ENCODE assay signal across 8 cellular contexts in genomic region chr14:99899578-99900178, GRCh38.
A peak's percentile ranks its signal among the peaks of the same experiment; 100 is the strongest.
DNase-seq lines count a peak whose midpoint lies in the region; ATAC-seq, FAIRE-seq and TF ChIP-seq lines count a peak whose summit lies in the region.

No MANE protein-coding gene starts in this region.

- no peak for FAIRE-seq in A549 (lab: Jason Lieb, UNC)
- no peak for FAIRE-seq in GM12892 (lab: Jason Lieb, UNC)

- ATAC-seq in A549 (peak in 1 of 2 experiments; percentile 49; a peak in 2 of 6 replicates), foreskin keratinocyte (no peak)

- CTCF ChIA-PET in A549 (lab: Yijun Ruan, JAX) (interaction anchor here (0.6 to 2.6 kb wide), 36 partner anchors 10 to 382 kb away, joined by 3 to 32 read pairs (median 4); partner anchors contain the start of gene HHIPL1), HEK293T (lab: Yijun Ruan, JAX) (interaction anchor here (0.7 to 1.2 kb wide), 5 partner anchors 10 to 224 kb away, joined by 3 to 9 read pairs (median 3); no protein-coding TSS in a partner anchor)

- 49% methylated on average over 7 of the region's 7 CpGs for WGBS in A549 (ENCODE audit: missing lambda C conversion rate)

- H3K9me3 ChIP-seq in A549: no peaks in the 10 kb centered on the region

- H3K36me3 ChIP-seq in GM06990 (ENCODE audit: control insufficient read depth, insufficient read depth, low read length): no peaks in the 10 kb centered on the region

- H3K4me3 ChIP-seq in A549: no peak overlapping the region
- no peak overlapping the region for H3K4me3 ChIP-seq in GM06990 (replicated peaks; ENCODE audit: low read depth, low read length)

- no peak for TF ChIP-seq POLR2A in A549 (IDR thresholded peaks at IDR 0.05; ENCODE audit: low read length)
- TF ChIP-seq POLR2A in GM12892 (IDR thresholded peaks at IDR 0.05; ENCODE audit: low read depth, low read length): no peak

- H3K4me2 ChIP-seq in A549: no peak overlapping the region

- TF ChIP-seq CTCF in A549 (IDR thresholded peaks at IDR 0.05) (peak; percentile 50), GM06990 (IDR thresholded peaks at IDR 0.05; ENCODE audit: insufficient read depth, low read length, poor library complexity, severe bottlenecking) (peak; percentile 48), foreskin keratinocyte (conservative IDR thresholded peaks at IDR 0.05) (peak; percentile 63)

- H3K27ac ChIP-seq in A549 (no peak overlapping the region), foreskin keratinocyte (no peak overlapping the region)

- H3K27me3 ChIP-seq in GM06990 (replicated peaks; ENCODE audit: control insufficient read depth, insufficient read depth, low read length): no peaks in the 10 kb centered on the region
- no peaks in the 10 kb centered on the region for H3K27me3 ChIP-seq in foreskin keratinocyte

- H3K4me1 ChIP-seq in A549 (no peaks in the 10 kb centered on the region), foreskin keratinocyte (no peaks in the 10 kb centered on the region)

- DNase-seq in A549 (ENCODE audit: low read depth in 1 of 2, low spot score in 1 of 2): peak in 1 of 2 experiments; percentile 15
- DNase-seq in GM06990 (ENCODE audit: extremely low read depth, insufficient read length): no peak
- DNase-seq in RPMI7951 (ENCODE audit: low read depth): peak; percentile 20
- no peak for DNase-seq in foreskin keratinocyte
- no peak for DNase-seq in hypothalamus (lab: John Stamatoyannopoulos, UW)
- no peak for DNase-seq in GM12892 (ENCODE audit: insufficient read length)
- DNase-seq in NCI-H146 (lab: John Stamatoyannopoulos, UW): no peak
- no peak for DNase-seq in HEK293T (ENCODE audit: extremely low spot score)

- peak; percentile 23 to 28; a peak in 2 of 5 replicates for TF ChIP-seq RAD21 in A549 (conservative IDR thresholded peaks at IDR 0.05 in 1 of 2, IDR thresholded peaks at IDR 0.05 in 1 of 2)

- TF ChIP-seq EP300 in A549 (IDR thresholded peaks at IDR 0.05): no peak

- POLR2A ChIA-PET in A549 (lab: Yijun Ruan, JAX) (interaction anchor here (0.6 kb wide), 1 partner anchor 260 kb away, joined by 4 read pairs; the partner anchor contains the start of gene DEGS2), HEK293T (lab: Yijun Ruan, JAX) (no interaction called here)

TF ChIP-seq in A549, 52 proteins besides CTCF, POLR2A, EP300 and RAD21:
- TF ChIP-seq JUN (IDR thresholded peaks at IDR 0.05) (no peak), RFX5 (IDR thresholded peaks at IDR 0.05) (no peak), ELK1 (IDR thresholded peaks at IDR 0.05; ENCODE audit: low read depth, low read length) (no peak), SMC3 (IDR thresholded peaks at IDR 0.05) (peak; percentile 45; the same call in 1 of the 3 replicates), TFCP2L1 (CRISPR knock-in tag; IDR thresholded peaks at IDR 0.05) (no peak), ATOH8 (CRISPR knock-in tag; IDR thresholded peaks at IDR 0.05; ENCODE audit: low read depth) (no peak), EHF (CRISPR knock-in tag; IDR thresholded peaks at IDR 0.05) (no peak)

TF ChIP-seq in HEK293T, 16 proteins besides CTCF, POLR2A, EP300 and RAD21:
- TF ChIP-seq ZNF384 (IDR thresholded peaks at IDR 0.05) (no peak), TARDBP (IDR thresholded peaks at IDR 0.05) (no peak), L3MBTL2 (conservative IDR thresholded peaks at IDR 0.05) (no peak), FOXA1 (IDR thresholded peaks at IDR 0.05) (no peak), BHLHE40 (IDR thresholded peaks at IDR 0.05; ENCODE audit: borderline replicate concordance) (no peak), FOXK2 (IDR thresholded peaks at IDR 0.05) (no peak), ARNT (IDR thresholded peaks at IDR 0.05) (no peak), SP1 (IDR thresholded peaks at IDR 0.05) (no peak), FOXM1 (IDR thresholded peaks at IDR 0.05; ENCODE audit: borderline replicate concordance) (no peak), SUZ12 (IDR thresholded peaks at IDR 0.05) (no peak), CTBP1 (IDR thresholded peaks at IDR 0.05; ENCODE audit: borderline replicate concordance) (no peak), LEF1 (IDR thresholded peaks at IDR 0.05; ENCODE audit: borderline replicate concordance) (no peak), NFRKB (IDR thresholded peaks at IDR 0.05) (no peak), PKNOX1 (IDR thresholded peaks at IDR 0.05) (no peak), ELF4 (IDR thresholded peaks at IDR 0.05) (no peak), HDGF (IDR thresholded peaks at IDR 0.05; ENCODE audit: borderline replicate concordance) (no peak)
TF ChIP-seq in HEK293T: peak in this region for 0.
